Comparison of ENCODE assay signal across 8 cellular contexts in the genomic region with DNA sequence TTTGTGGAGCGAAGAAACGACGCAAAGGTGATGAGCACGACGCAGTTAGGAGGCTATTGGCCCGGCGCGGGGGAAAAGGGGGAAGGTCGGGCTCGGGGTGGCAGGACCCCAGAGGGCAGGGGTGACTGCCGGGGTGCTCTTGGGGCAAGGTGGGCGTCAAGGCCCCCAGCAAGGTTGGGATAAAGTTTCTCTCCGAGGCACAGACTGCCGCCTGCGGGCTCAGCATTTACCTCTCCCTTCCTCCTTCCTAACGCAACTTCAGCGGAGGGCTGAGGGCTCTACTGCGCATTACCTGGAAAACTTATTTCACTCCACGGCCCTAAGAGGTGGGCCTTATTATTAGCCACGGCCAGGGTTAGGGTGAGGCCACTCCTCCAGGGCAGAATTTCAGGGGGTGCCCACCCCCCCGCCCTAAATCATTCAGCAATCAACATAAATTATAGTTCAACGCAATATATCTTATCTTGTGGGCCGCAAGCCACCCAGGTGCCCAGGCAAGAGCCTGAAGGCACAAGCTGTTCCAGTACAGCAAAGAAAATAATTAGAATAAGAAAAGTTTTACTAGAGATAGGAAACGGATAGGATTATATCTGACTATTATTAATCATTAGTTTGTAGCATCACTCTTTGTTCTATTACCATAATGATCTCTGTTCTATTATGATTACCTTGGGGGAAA. TPM values are rescaled to one million over a fixed set of nuclear protein-coding genes. Genes with fewer than 3 reads are reported as not detected.
DNase-seq lines count a peak whose midpoint lies in the region; ATAC-seq and TF ChIP-seq lines count a peak whose summit lies in the region.
"Not testable (repeated sequence)": the region's sequence is repeated elsewhere in the genome, so short reads cannot be mapped to it uniquely, and the experiment has no call there.

No MANE protein-coding gene starts in this region.

- not testable (repeated sequence) for H2BK12ac ChIP-seq in H9 (ENCODE audit: insufficient read length, low read depth, low read length)

- H3K14ac ChIP-seq in H9 (ENCODE audit: insufficient read depth, low read length): not testable (repeated sequence)

- not testable (repeated sequence) for H4K5ac ChIP-seq in H9 (ENCODE audit: insufficient read length, low read depth, low read length)

- DNase-seq in H9 (peak; percentile 33), WERI-Rb-1 (peak; percentile 61), endothelial cell (ENCODE audit: low spot score) (peak; percentile 67), left kidney (ENCODE audit: low read depth, low spot score) (peak; percentile 1)
- DNase-seq in activated naive CD8-positive, alpha-beta T cell treated with anti-CD3 and anti-CD28 coated beads for 36 hours: peak; percentile 24
- not testable (repeated sequence) for DNase-seq in stimulated activated naive B cell treated with anti-CD40 and anti-IgM and Interleukin-4, amounts not matched to agents 10 μg/mL and 1 μg/mL and 100 μg/mL, for 72 hours

- not testable (repeated sequence) for H3K4me2 ChIP-seq in H9 (ENCODE audit: insufficient read depth, insufficient read length, low read length)

- not testable (repeated sequence) for H2BK120ac ChIP-seq in H9 (ENCODE audit: low read depth, low read length, poor library complexity, severe bottlenecking)

- H2AFZ ChIP-seq in H9 (ENCODE audit: low read length): not testable (repeated sequence)

- H3K4me3 ChIP-seq in WERI-Rb-1 (ENCODE audit: low read depth, low read length); neutrophil (ENCODE audit: low read depth in 1 of 2, low read length in 1 of 2): not testable (repeated sequence)

- H3K27ac ChIP-seq in 22Rv1 (peak overlapping the region; percentile 73; the same call in 1 of the 2 replicates), neutrophil (peak overlapping the region; percentile 0)
- not testable (repeated sequence) for H3K27ac ChIP-seq in H9 (ENCODE audit: insufficient read length, low read depth, low read length); WERI-Rb-1

- ATAC-seq in stimulated activated naive B cell treated with anti-CD40 and anti-IgM and Interleukin-4, amounts not matched to agents 10 μg/mL and 1 μg/mL and 100 μg/mL, for 72 hours (replicated peaks): not testable (repeated sequence)

- not testable (repeated sequence) for H3K9me3 ChIP-seq in H9 (ENCODE audit: control insufficient read depth, low read depth, low read length); WERI-Rb-1 (ENCODE audit: severe bottlenecking); neutrophil

- H4K91ac ChIP-seq in H9 (ENCODE audit: insufficient read length, low read depth, low read length): not testable (repeated sequence)

- H3K27ac Mint-ChIP-seq in H9: peak overlapping the region in 1 of 3 experiments; percentile 9; a peak in 1 of 7 replicates
- not testable (repeated sequence) for H3K27ac Mint-ChIP-seq in activated naive CD8-positive, alpha-beta T cell treated with anti-CD3 and anti-CD28 coated beads for 36 hours; stimulated activated naive B cell treated with anti-CD40 and anti-IgM and Interleukin-4, amounts not matched to agents 10 μg/mL and 1 μg/mL and 100 μg/mL, for 72 hours
- H3K27ac Mint-ChIP-seq in endothelial cell (ENCODE audit: unreplicated experiment): peak overlapping the region; percentile 65

- H3K27me3 ChIP-seq in H9 (ENCODE audit: insufficient read depth, low read length); WERI-Rb-1 (ENCODE audit: insufficient read depth, low read depth, severe bottlenecking); neutrophil: not testable (repeated sequence)

- not testable (repeated sequence) for H3K36me3 Mint-ChIP-seq in H9 (ENCODE audit: insufficient read depth in 1 of 3, low read depth in 3 of 3); activated naive CD8-positive, alpha-beta T cell treated with anti-CD3 and anti-CD28 coated beads for 36 hours; endothelial cell (ENCODE audit: low read depth, unreplicated experiment); stimulated activated naive B cell treated with anti-CD40 and anti-IgM and Interleukin-4, amounts not matched to agents 10 μg/mL and 1 μg/mL and 100 μg/mL, for 72 hours

- not testable (repeated sequence) for H3K56ac ChIP-seq in H9 (ENCODE audit: insufficient read length, low read depth, low read length)

- not testable (repeated sequence) for H3K27me3 Mint-ChIP-seq in H9 (ENCODE audit: low read depth); activated naive CD8-positive, alpha-beta T cell treated with anti-CD3 and anti-CD28 coated beads for 36 hours; endothelial cell (ENCODE audit: unreplicated experiment); stimulated activated naive B cell treated with anti-CD40 and anti-IgM and Interleukin-4, amounts not matched to agents 10 μg/mL and 1 μg/mL and 100 μg/mL, for 72 hours

- not testable (repeated sequence) for H3K9me3 Mint-ChIP-seq in H9; activated naive CD8-positive, alpha-beta T cell treated with anti-CD3 and anti-CD28 coated beads for 36 hours; endothelial cell (ENCODE audit: unreplicated experiment); stimulated activated naive B cell treated with anti-CD40 and anti-IgM and Interleukin-4, amounts not matched to agents 10 μg/mL and 1 μg/mL and 100 μg/mL, for 72 hours

- peak overlapping the region; percentile 96 for H3T11ph ChIP-seq in H9 (ENCODE audit: low read length)

- H2AK5ac ChIP-seq in H9 (ENCODE audit: insufficient read length, low read length): not testable (repeated sequence)

- WGBS in H9 (ENCODE audit: extremely low coverage, insufficient read length, low lambda C conversion rate): no CpG with 5 or more reads among the region's 24 CpGs

- H3K4me3 Mint-ChIP-seq in H9 (peak overlapping the region in 1 of 2 experiments; percentile 63; a peak in 2 of 5 replicates), endothelial cell (ENCODE audit: unreplicated experiment) (peak overlapping the region; percentile 33)
- not testable (repeated sequence) for H3K4me3 Mint-ChIP-seq in activated naive CD8-positive, alpha-beta T cell treated with anti-CD3 and anti-CD28 coated beads for 36 hours
- peak overlapping the region; percentile 33 to 65 for H3K4me3 Mint-ChIP-seq in stimulated activated naive B cell treated with anti-CD40 and anti-IgM and Interleukin-4, amounts not matched to agents 10 μg/mL and 1 μg/mL and 100 μg/mL, for 72 hours

- H3K4me1 ChIP-seq in H9 (ENCODE audit: insufficient read depth, low read length); neutrophil (ENCODE audit: control insufficient read depth in 1 of 2, insufficient read depth in 1 of 2, low read depth in 1 of 2, low read length in 1 of 2): not testable (repeated sequence)

- not testable (repeated sequence) for H3K36me3 ChIP-seq in WERI-Rb-1, neutrophil

- not testable (repeated sequence) for TF ChIP-seq CTCF in 22Rv1 (IDR thresholded peaks at IDR 0.05); H9 (conservative IDR thresholded peaks at IDR 0.05); WERI-Rb-1 (IDR thresholded peaks at IDR 0.05; ENCODE audit: low read depth, low read length); endothelial cell (IDR thresholded peaks at IDR 0.05; ENCODE audit: unreplicated experiment)
- peak; percentile 29 for TF ChIP-seq CTCF in neutrophil (IDR thresholded peaks at IDR 0.05)

- not testable (repeated sequence) for H2BK20ac ChIP-seq in H9 (ENCODE audit: low read depth, low read length, poor library complexity, severe bottlenecking)

- H3K23ac ChIP-seq in H9 (ENCODE audit: insufficient read length, low read depth, low read length): not testable (repeated sequence)

- peak overlapping the region; percentile 30; the same call in 1 of the 2 replicates for H2BK15ac ChIP-seq in H9 (ENCODE audit: low read depth, low read length)

- not testable (repeated sequence) for H4K8ac ChIP-seq in H9 (replicated peaks; ENCODE audit: insufficient read length, low read depth, low read length)

- H4K20me1 ChIP-seq in H9 (ENCODE audit: control insufficient read depth, insufficient read depth, insufficient read length): not testable (repeated sequence)

- not testable (repeated sequence) for H3K79me1 ChIP-seq in H9 (ENCODE audit: insufficient read depth, low read depth, low read length, poor library complexity, severe bottlenecking)

- H3K4ac ChIP-seq in H9 (ENCODE audit: low read depth, low read length): not testable (repeated sequence)

- not testable (repeated sequence) for H2BK5ac ChIP-seq in H9 (ENCODE audit: insufficient read length, low read length)

- H3K79me2 ChIP-seq in H9 (ENCODE audit: insufficient read depth, low read length): not testable (repeated sequence)

- not testable (repeated sequence) for H3K23me2 ChIP-seq in H9 (ENCODE audit: insufficient read length, low read depth, low read length, poor library complexity, severe bottlenecking)

- not testable (repeated sequence) for H3K4me1 Mint-ChIP-seq in H9; activated naive CD8-positive, alpha-beta T cell treated with anti-CD3 and anti-CD28 coated beads for 36 hours; endothelial cell (ENCODE audit: unreplicated experiment); stimulated activated naive B cell treated with anti-CD40 and anti-IgM and Interleukin-4, amounts not matched to agents 10 μg/mL and 1 μg/mL and 100 μg/mL, for 72 hours

- not testable (repeated sequence) for H3K18ac ChIP-seq in H9 (ENCODE audit: insufficient read length, low read depth, low read length)

- H3K9ac ChIP-seq in H9 (ENCODE audit: extremely low read depth, insufficient read length, low read length): not testable (repeated sequence)

RNA-seq across cellular contexts. Expression of a gene that starts 1.6 kb away (rescaled TPM):
- 6,078 and 6,186 TPM in 2 replicates for total RNA-seq in H9 (2021)
- 1,000 to 10,000 TPM; 3,764 to 4,468 TPM for total RNA-seq in activated naive CD8-positive, alpha-beta T cell treated with anti-CD3 and anti-CD28 coated beads for 36 hours
- 10,056 TPM for total RNA-seq in endothelial cell (ENCODE audit: unreplicated experiment)

RNA-seq across cellular contexts. Expression of a gene that starts 3.7 kb away (rescaled TPM):
- not detected in 2 replicates for total RNA-seq in H9 (2021)
- not detected for total RNA-seq in activated naive CD8-positive, alpha-beta T cell treated with anti-CD3 and anti-CD28 coated beads for 36 hours
- not detected for total RNA-seq in endothelial cell (ENCODE audit: unreplicated experiment)

RNA-seq across cellular contexts. Expression of a gene that starts 20.5 kb away (rescaled TPM):
- total RNA-seq in H9 (2021) (3.7 and 4.5 TPM in 2 replicates), endothelial cell (ENCODE audit: unreplicated experiment) (14.4 TPM)
- total RNA-seq in activated naive CD8-positive, alpha-beta T cell treated with anti-CD3 and anti-CD28 coated beads for 36 hours: 10 to 100 TPM in 1 of 2 experiments, 1 to 10 TPM in 1; 9.0 to 10.6 TPM
